ENCODE assay signal across 21 cellular contexts in genomic region chr5:54659651-54660050, GRCh38.
DNase-seq lines count a peak whose midpoint lies in the region; ATAC-seq lines count a peak whose summit lies in the region.
"Had no signal": no experiment of that assay in that cellular context is flagged by ENCODE, and none has a peak within 500 bp of the region (broad histone marks: within the 10 kb centered on the region; RNA-seq: fewer than 3 reads in every experiment).

No MANE protein-coding gene starts in this region.

- peak overlapping the region; percentile 33 for H3K27ac ChIP-seq in rectal smooth muscle tissue (ENCODE audit: low read depth, low read length)
- H3K27ac ChIP-seq: A549; BLaER1 treated with 17β-estradiol and CSF1 and Interleukin-3, amounts not matched to agents 10 nM and 100 nM; body of pancreas; heart right ventricle had no signal

- no peak overlapping the region for H3K4me3 ChIP-seq in rectal smooth muscle tissue (ENCODE audit: low read length)
- H3K4me3 ChIP-seq: A549; BLaER1 treated with 17β-estradiol and CSF1 and Interleukin-3, amounts not matched to agents 10 nM and 100 nM; body of pancreas; heart right ventricle; mucosa of descending colon had no signal

- no peaks in the 10 kb centered on the region for H3K27me3 ChIP-seq in rectal smooth muscle tissue (ENCODE audit: control insufficient read depth, insufficient read depth, low read length)
- H3K27me3 ChIP-seq: BLaER1 treated with 17β-estradiol and CSF1 and Interleukin-3, amounts not matched to agents 10 nM and 100 nM; body of pancreas; heart right ventricle had no signal

- DNase-seq in AG08395 (ENCODE audit: low spot score) (peak; percentile 43), NCI-H446 treated with DMSO at 0.1 percent for 48 hours (lab: John Stamatoyannopoulos, UW) (peak; percentile 66), fibroblast of peridontal ligament (ENCODE audit: extremely low read depth) (peak; percentile 81), NCI-H2171 (lab: John Stamatoyannopoulos, UW) (no peak), HCEC 1CT (no peak)
- DNase-seq: body of pancreas; heart right ventricle; mucosa of descending colon; NCI-H1417; NCI-H2107; NCI-H524 treated with DMSO at 0.1 percent for 48 hours; stimulated activated CD4-positive, alpha-beta T cell treated with anti-CD3 and anti-CD28 coated beads, Interleukin-2, amount 100 ng/mL, for 48 hours; stimulated activated naive CD4-positive, alpha-beta T cell; trophoblast cell had no signal

- no peak for ATAC-seq in GM21529 (IDR thresholded peaks at IDR 0.05; ENCODE audit: unreplicated experiment)
- ATAC-seq in HG03175 (IDR thresholded peaks at IDR 0.05; ENCODE audit: unreplicated experiment) = no peak
- ATAC-seq: A549, body of pancreas, HepG2, left lobe of liver, mucosa of descending colon had no signal

- H3K36me3 ChIP-seq in rectal smooth muscle tissue (ENCODE audit: control insufficient read depth, insufficient read depth, low read length) = no peaks in the 10 kb centered on the region
- H3K36me3 ChIP-seq: BLaER1 treated with 17β-estradiol and CSF1 and Interleukin-3, amounts not matched to agents 10 nM and 100 nM; heart right ventricle had no signal

- no peaks in the 10 kb centered on the region for H3K4me1 ChIP-seq in rectal smooth muscle tissue (ENCODE audit: control insufficient read depth, insufficient read depth, low read length)
- H3K4me1 ChIP-seq: A549, body of pancreas had no signal

- H3K9ac ChIP-seq in rectal smooth muscle tissue (ENCODE audit: low read length) = no peak overlapping the region
- H3K9ac ChIP-seq: BLaER1 treated with 17β-estradiol and CSF1 and Interleukin-3, amounts not matched to agents 10 nM and 100 nM had no signal

Comparison
In these comparisons a context has a peak if more than half of its experiments do, and no peak if none do; other contexts are left out.
1. DNase-seq: peak in AG08395 (single experiment), NCI-H446 treated with DMSO at 0.1 percent for 48 hours (single experiment) and fibroblast of peridontal ligament (single experiment); none in NCI-H2171 (single experiment) and HCEC 1CT (single experiment).